15 cellular contexts compared by ENCODE assay signal in genomic region chr14:98907981-98908544, GRCh38.
"Had no signal": no experiment of that assay in that cellular context is flagged by ENCODE, and none has a peak within 500 bp of the region (broad histone marks: within the 10 kb centered on the region; RNA-seq: fewer than 3 reads in every experiment).

No MANE protein-coding gene starts in this region.

- H3K27me3 Mint-ChIP-seq: activated naive CD8-positive, alpha-beta T cell; effector memory CD8-positive, alpha-beta T cell had no signal

- DNase-seq: activated CD4-positive, alpha-beta T cell treated with anti-CD3 and anti-CD28 coated beads, Interleukin-2, amount 50 U/mL, for 4 hours; activated gamma-delta T cell; dermis blood vessel endothelial cell; effector memory CD8-positive, alpha-beta T cell; foreskin fibroblast; hippocampal formation; left cardiac atrium; occipital lobe; retina; stimulated activated naive CD4-positive, alpha-beta T cell treated with Interleukin-2 at 50 U/mL for 16 hours; substantia nigra; uterus had no signal

- H3K36me3 Mint-ChIP-seq: activated naive CD8-positive, alpha-beta T cell; natural killer cell treated with Interleukin-12 subunit alpha and Interleukin-12 subunit beta and Interleukin-15 and Interleukin-18, amount 100 ng/mL, for 72 hours had no signal

- ATAC-seq: effector memory CD8-positive, alpha-beta T cell; left cardiac atrium had no signal

- H3K4me3 Mint-ChIP-seq: activated naive CD8-positive, alpha-beta T cell; effector memory CD8-positive, alpha-beta T cell; natural killer cell treated with Interleukin-12 subunit alpha and Interleukin-12 subunit beta and Interleukin-15 and Interleukin-18, amount 100 ng/mL, for 72 hours; T-helper 2 cell treated with Interferon-gamma antibody and Interleukin-4, amounts not matched to agents 5 μg/mL and 100 μg/mL, for 36 hours had no signal

- H3K9me3 Mint-ChIP-seq: effector memory CD8-positive, alpha-beta T cell; natural killer cell treated with Interleukin-12 subunit alpha and Interleukin-12 subunit beta and Interleukin-15 and Interleukin-18, amount 100 ng/mL, for 72 hours; T-helper 2 cell treated with Interferon-gamma antibody and Interleukin-4, amounts not matched to agents 5 μg/mL and 100 μg/mL, for 36 hours had no signal

- H3K27ac Mint-ChIP-seq: activated naive CD8-positive, alpha-beta T cell; effector memory CD8-positive, alpha-beta T cell; natural killer cell treated with Interleukin-12 subunit alpha and Interleukin-12 subunit beta and Interleukin-15 and Interleukin-18, amount 100 ng/mL, for 72 hours; T-helper 2 cell treated with Interferon-gamma antibody and Interleukin-4, amounts not matched to agents 5 μg/mL and 100 μg/mL, for 36 hours had no signal
